Comparison of ENCODE assay signal across 21 cellular contexts in genomic region chr15:28260722-28261121, GRCh38.
DNase-seq lines count a peak whose midpoint lies in the region; FAIRE-seq and TF ChIP-seq lines count a peak whose summit lies in the region.
"Had no signal": no experiment of that assay in that cellular context is flagged by ENCODE, and none has a peak within 500 bp of the region (broad histone marks: within the 10 kb centered on the region; RNA-seq: fewer than 3 reads in every experiment).

No MANE protein-coding gene starts in this region.

- H4K20me1 ChIP-seq in endothelial cell of umbilical vein (replicated peaks; ENCODE audit: control insufficient read depth, extremely low read depth, insufficient read depth, low read length) = no peaks in the 10 kb centered on the region
- no peaks in the 10 kb centered on the region; the same call in 1 of the 2 replicates for H4K20me1 ChIP-seq in OCI-LY7 (ENCODE audit: insufficient read depth, low read length)

- H3K36me3 ChIP-seq in endothelial cell of umbilical vein (ENCODE audit: control insufficient read depth in 2 of 2, extremely low read depth in 1 of 2, insufficient read depth in 2 of 2, low read length in 2 of 2) (peaks cover 0 to 17% of the 10 kb centered on the region in 2 experiments), tibial nerve (peaks cover 0 to 75% (median 20%) of the 10 kb centered on the region in 3 donors), OCI-LY7 (ENCODE audit: insufficient read depth, low read length) (peaks cover 82% of the 10 kb centered on the region)

- 63 to 76% methylated on average over 5 of the region's 5 CpGs for WGBS in tibial nerve, 2 donors

- H3K9me1 ChIP-seq in endothelial cell of umbilical vein (replicated peaks; ENCODE audit: control insufficient read depth, extremely low read depth, insufficient read depth, low read length) = no peaks in the 10 kb centered on the region

- H3K27ac ChIP-seq in 22Rv1 (0 out of 2 replicates have a peak overlapping the region, but pooled peaks have one; percentile 10), endothelial cell of umbilical vein (ENCODE audit: insufficient read depth, low read depth, low read length) (no peak overlapping the region), tibial nerve (no peak overlapping the region), OCI-LY7 (ENCODE audit: low read depth, low read length, poor library complexity, severe bottlenecking) (no peak overlapping the region)
- H3K27ac ChIP-seq: right lobe of liver had no signal

- BruUV-seq in endothelial cell of umbilical vein (replicated peaks; lab: Mats Ljungman, UMichigan) = no TSS peak
- BruUV-seq in OCI-LY7 (replicated peaks; lab: Mats Ljungman, UMichigan) = no TSS peak

- FAIRE-seq in endothelial cell of umbilical vein (lab: Jason Lieb, UNC) = peak; percentile 81
- FAIRE-seq: GM12878, HTR-8/SVneo had no signal

- in situ Hi-C loops in G401 (cut with HindIII; ENCODE audit: low sequenced_read_pairs) = no loop called here

- peaks cover 5% of the 10 kb centered on the region for H3K4me1 ChIP-seq in endothelial cell of umbilical vein (ENCODE audit: control insufficient read depth, extremely low read depth, insufficient read depth, low read length)
- peaks cover 0 to 5% (median 0%) of the 10 kb centered on the region in 4 donors for H3K4me1 ChIP-seq in tibial nerve
- H3K4me1 ChIP-seq in OCI-LY7 (ENCODE audit: insufficient read depth, low read length, poor library complexity, severe bottlenecking) = no peaks in the 10 kb centered on the region
- H3K4me1 ChIP-seq: right lobe of liver had no signal

- H3K9me3 ChIP-seq in endothelial cell of umbilical vein (replicated peaks; ENCODE audit: control insufficient read depth, insufficient read depth, low read length) (no peaks in the 10 kb centered on the region), tibial nerve (no peaks in the 10 kb centered on the region), OCI-LY7 (ENCODE audit: low read length) (no peaks in the 10 kb centered on the region)
- H3K9me3 ChIP-seq: right lobe of liver had no signal

- no peak for TF ChIP-seq EP300 in tibial nerve (IDR thresholded peaks at IDR 0.05)

- no peak overlapping the region for H3K4me3 ChIP-seq in endothelial cell of umbilical vein (replicated peaks in 1 of 3; ENCODE audit: insufficient read depth in 1 of 3, low read depth in 1 of 3, low read length in 3 of 3)
- H3K4me3 ChIP-seq in tibial nerve = no peak overlapping the region
- H3K4me3 ChIP-seq in OCI-LY7 (ENCODE audit: low read depth, low read length, poor library complexity, severe bottlenecking) = no peak overlapping the region
- H3K4me3 ChIP-seq: GM12878, lung, right lobe of liver had no signal

- H3K9me2 ChIP-seq in OCI-LY7 (ENCODE audit: insufficient read depth, low read length) = no peaks in the 10 kb centered on the region

- dilution Hi-C loops in endothelial cell of umbilical vein (cut with MboI; ENCODE audit: extremely low pct_ligation_motif_present, low sequenced_read_pairs) = no loop called here

- intact Hi-C loops in endothelial cell of umbilical vein (cut with micrococcal nuclease) (no loop called here), OCI-LY7 (cut with micrococcal nuclease; ENCODE audit: unreplicated experiment) (no loop called here)

- H3K27me3 ChIP-seq in endothelial cell of umbilical vein (ENCODE audit: control insufficient read depth in 2 of 2, insufficient read depth in 2 of 2, low read length in 2 of 2) (no peaks in the 10 kb centered on the region), tibial nerve (no peaks in the 10 kb centered on the region)
- H3K27me3 ChIP-seq: right lobe of liver had no signal

- peaks cover 20% of the 10 kb centered on the region for H3K79me2 ChIP-seq in endothelial cell of umbilical vein (ENCODE audit: control insufficient read depth, insufficient read depth, low read length)
- H3K79me2 ChIP-seq in OCI-LY7 (ENCODE audit: insufficient read depth, low read depth, low read length) = no peaks in the 10 kb centered on the region

- no peak overlapping the region for H3K9ac ChIP-seq in endothelial cell of umbilical vein (replicated peaks; ENCODE audit: extremely low read depth, insufficient read depth, low read length)

- no peak for TF ChIP-seq CTCF in 22Rv1 (IDR thresholded peaks at IDR 0.05)
- no peak for TF ChIP-seq CTCF in endothelial cell of umbilical vein (IDR thresholded peaks at IDR 0.05; ENCODE audit: extremely low read depth in 1 of 2, insufficient read depth in 1 of 2, low read depth in 1 of 2, low read length in 2 of 2)
- TF ChIP-seq CTCF in tibial nerve (IDR thresholded peaks at IDR 0.05) = no peak
- no peak for TF ChIP-seq CTCF in OCI-LY7 (conservative IDR thresholded peaks at IDR 0.05; ENCODE audit: low read length)

- TF ChIP-seq POLR2A in endothelial cell of umbilical vein (IDR thresholded peaks at IDR 0.05; ENCODE audit: low read depth, low read length) = no peak
- TF ChIP-seq POLR2A in tibial nerve (IDR thresholded peaks at IDR 0.05) = no peak

- CTCF ChIA-PET in endothelial cell of umbilical vein (lab: Charles Lee) (interaction anchor here (0.8 to 1.3 kb wide), 2 partner anchors 13 to 14 kb away, joined by 4 read pairs; no protein-coding TSS in a partner anchor), OCI-LY7 (lab: Charles Lee; ENCODE audit: unreplicated experiment) (no interaction called here)

- POLR2A ChIA-PET in endothelial cell of umbilical vein (lab: Charles Lee) (no interaction called here), OCI-LY7 (lab: Charles Lee) (no interaction called here)

- H2AFZ ChIP-seq in endothelial cell of umbilical vein (ENCODE audit: low read depth, low read length) (no peak overlapping the region), OCI-LY7 (ENCODE audit: low read length) (no peak overlapping the region)

- peak; percentile 4 for DNase-seq in G401 (ENCODE audit: low spot score)
- peak; percentile 42 for DNase-seq in endothelial cell of umbilical vein (ENCODE audit: low read depth, low spot score)
- DNase-seq in left kidney (ENCODE audit: low read depth, low spot score) = peak; percentile 21
- DNase-seq in LoVo (ENCODE audit: low spot score) = no peak
- no peak for DNase-seq in tibial nerve (ENCODE audit: low spot score in 2 of 2)
- no peak for DNase-seq in OCI-LY7 (ENCODE audit: low spot score)
- no peak for DNase-seq in SK-N-DZ (ENCODE audit: low spot score)
- DNase-seq: activated CD4-positive, CD25-positive, alpha-beta regulatory T cell treated with anti-CD3 and anti-CD28 coated beads, Interleukin-2, amount 50 U/mL, for 72 hours; activated naive CD4-positive, alpha-beta T cell; activated T-cell treated with anti-CD3 and anti-CD28 coated beads, Interleukin-2, amount 50 U/mL, for 1 hour; amniotic stem cell; DMS53; NCI-H187 treated with DMSO at 0.1 percent for 48 hours; NCI-H2227 treated with DMSO at 0.1 percent for 48 hours; OCI-M1; right lobe of liver; SHP77 treated with DMSO at 0.1 percent for 48 hours had no signal

- H3K4me2 ChIP-seq in endothelial cell of umbilical vein (ENCODE audit: insufficient read depth, low read length) (no peak overlapping the region), OCI-LY7 (ENCODE audit: low read length) (no peak overlapping the region)

TF ChIP-seq in endothelial cell of umbilical vein, 7 proteins besides CTCF, POLR2A, EP300 and RAD21:
- no peak for TF ChIP-seq JUN (IDR thresholded peaks at IDR 0.05; ENCODE audit: borderline replicate concordance, insufficient read depth, insufficient read length, low read depth)
- TF ChIP-seq MYC (IDR thresholded peaks at IDR 0.05; ENCODE audit: low read depth, low read length) = no peak
- no peak for TF ChIP-seq EZH2 (IDR thresholded peaks at IDR 0.05; ENCODE audit: borderline replicate concordance, low read depth, low read length, severe bottlenecking)
- no peak for TF ChIP-seq FOS (IDR thresholded peaks at IDR 0.05; ENCODE audit: borderline replicate concordance, insufficient read depth, low read length)
- TF ChIP-seq GATA2 (IDR thresholded peaks at IDR 0.05; ENCODE audit: insufficient read depth, insufficient read length, low read depth, low read length) = no peak
- no peak for TF ChIP-seq POLR2AphosphoS5 (IDR thresholded peaks at IDR 0.05; ENCODE audit: insufficient read depth, low read depth, low read length)
- no peak for TF ChIP-seq MAX (IDR thresholded peaks at IDR 0.05; ENCODE audit: insufficient read depth, insufficient read length)

Comparison
In these comparisons a context has a peak if more than half of its experiments do, and no peak if none do; other contexts are left out.
1. DNase-seq: peak in G401 (single experiment), endothelial cell of umbilical vein (single experiment) and left kidney (single experiment); none in LoVo (single experiment), tibial nerve (0 of 2), OCI-LY7 (single experiment) and SK-N-DZ (single experiment).